In genomic region chrX:154016366-154017076, GRCh38 we compare ENCODE assay signal across 18 cellular contexts. TPM values are rescaled to one million over a fixed set of nuclear protein-coding genes. Genes with fewer than 3 reads are reported as not detected.
DNase-seq lines count a peak whose midpoint lies in the region; ATAC-seq and TF ChIP-seq lines count a peak whose summit lies in the region.
"Had no signal": no experiment of that assay in that cellular context is flagged by ENCODE, and none has a peak within 500 bp of the region (broad histone marks: within the 10 kb centered on the region; RNA-seq: fewer than 3 reads in every experiment).

No MANE protein-coding gene starts in this region.

- ATAC-seq in HG02885 (IDR thresholded peaks at IDR 0.05; ENCODE audit: poor library complexity, unreplicated experiment) (no peak), HG03039 (IDR thresholded peaks at IDR 0.05; ENCODE audit: unreplicated experiment) (no peak)
- ATAC-seq: CD8-positive, alpha-beta T cell had no signal

- no peak overlapping the region for H2BK120ac ChIP-seq in neuronal stem cell (ENCODE audit: low read depth, low read length)

- H2AFZ ChIP-seq in osteoblast (ENCODE audit: low read length) (no peak overlapping the region), neuronal stem cell (ENCODE audit: low read length) (no peak overlapping the region)

- H3K36me3 ChIP-seq in BLaER1 (peaks cover 64% of the 10 kb centered on the region), H7 (replicated peaks; ENCODE audit: control insufficient read depth, insufficient read depth, low read length) (no peaks in the 10 kb centered on the region; the same call in 1 of the 2 replicates), osteoblast (ENCODE audit: insufficient read depth, low read length) (peaks cover 37% of the 10 kb centered on the region), neuronal stem cell (replicated peaks in 1 of 2; ENCODE audit: control insufficient read depth in 2 of 2, insufficient read depth in 2 of 2, low read length in 2 of 2) (peaks cover 2 to 51% of the 10 kb centered on the region in 2 donors)
- H3K36me3 ChIP-seq: SJCRH30 had no signal

- no peak overlapping the region for H3K14ac ChIP-seq in neuronal stem cell (ENCODE audit: low read length)

- peaks cover 80% of the 10 kb centered on the region for H3K4me1 ChIP-seq in BLaER1
- H3K4me1 ChIP-seq in osteoblast (ENCODE audit: insufficient read depth, low read length): peaks cover 15% of the 10 kb centered on the region
- peaks cover 4 to 9% of the 10 kb centered on the region in 2 donors for H3K4me1 ChIP-seq in neuronal stem cell (ENCODE audit: control insufficient read depth in 2 of 2, insufficient read depth in 1 of 2, low read depth in 1 of 2, low read length in 2 of 2)
- H3K4me1 ChIP-seq: Peyer's patch had no signal

- no peak overlapping the region for H4K8ac ChIP-seq in neuronal stem cell (ENCODE audit: low read depth, low read length)

- peaks cover 69% of the 10 kb centered on the region for H3K27me3 ChIP-seq in BLaER1
- no peaks in the 10 kb centered on the region for H3K27me3 ChIP-seq in H7 (ENCODE audit: control insufficient read depth, insufficient read depth, low read length)
- H3K27me3 ChIP-seq in osteoblast (ENCODE audit: insufficient read depth, low read length): no peaks in the 10 kb centered on the region
- peaks cover 0 to 24% (median 0%) of the 10 kb centered on the region in 3 experiments for H3K27me3 ChIP-seq in neuronal stem cell (ENCODE audit: control insufficient read depth in 3 of 3, insufficient read depth in 3 of 3, low read depth in 1 of 3, low read length in 3 of 3)
- H3K27me3 ChIP-seq: Peyer's patch, SJCRH30 had no signal

- H3K4me2 ChIP-seq in BLaER1 (peak overlapping the region; percentile 85), osteoblast (ENCODE audit: insufficient read depth, low read length) (no peak overlapping the region), neuronal stem cell (ENCODE audit: insufficient read depth, low read length, poor library complexity, severe bottlenecking) (no peak overlapping the region)

- H2AK5ac ChIP-seq in neuronal stem cell (ENCODE audit: low read depth, low read length): no peak overlapping the region

- H3K27ac ChIP-seq in BLaER1 (0 out of 2 replicates have a peak overlapping the region, but pooled peaks have one; percentile 19), RWPE1 (peak overlapping the region; percentile 89), osteoblast (ENCODE audit: low read depth, low read length) (no peak overlapping the region), neuronal stem cell (replicated peaks; ENCODE audit: low read length) (no peak overlapping the region)
- H3K27ac ChIP-seq: KMS-11, Peyer's patch, SJCRH30 had no signal

- H2BK5ac ChIP-seq in neuronal stem cell (ENCODE audit: low read length): no peak overlapping the region

- TF ChIP-seq CTCF in RWPE1 (conservative IDR thresholded peaks at IDR 0.05; ENCODE audit: low read depth): no peak
- no peak for TF ChIP-seq CTCF in osteoblast (IDR thresholded peaks at IDR 0.05; ENCODE audit: extremely low read depth, low read depth, low read length)

- H2BK15ac ChIP-seq in neuronal stem cell (ENCODE audit: low read length): no peak overlapping the region

- H3K9me3 ChIP-seq in BLaER1 (no peaks in the 10 kb centered on the region), osteoblast (ENCODE audit: low read depth, low read length) (no peaks in the 10 kb centered on the region), neuronal stem cell (replicated peaks in 1 of 2; ENCODE audit: control insufficient read depth in 2 of 2, insufficient read depth in 1 of 2, low read depth in 1 of 2, low read length in 2 of 2) (no peaks in the 10 kb centered on the region)
- H3K9me3 ChIP-seq: Peyer's patch, SJCRH30 had no signal

- POLR2A ChIA-PET in RWPE1 (lab: Yijun Ruan, JAX; ENCODE audit: low non-redundant PET): no interaction called here

- CTCF ChIA-PET in RWPE1 (lab: Yijun Ruan, JAX): no interaction called here

- H3K79me2 ChIP-seq in osteoblast (ENCODE audit: insufficient read depth, low read length): peaks cover 41% of the 10 kb centered on the region

- no peak overlapping the region; the same call in 1 of the 2 replicates for H3K4me3 ChIP-seq in BLaER1
- no peak overlapping the region for H3K4me3 ChIP-seq in H7 (ENCODE audit: insufficient read depth, low read depth, low read length)
- H3K4me3 ChIP-seq in osteoblast (ENCODE audit: insufficient read depth, low read length): no peak overlapping the region
- no peak overlapping the region for H3K4me3 ChIP-seq in neuronal stem cell (ENCODE audit: low read length in 2 of 2)
- H3K4me3 ChIP-seq: Peyer's patch, SJCRH30 had no signal

- H3K9ac ChIP-seq in BLaER1 (peak overlapping the region; percentile 48), neuronal stem cell (ENCODE audit: low read depth, low read length, poor library complexity) (no peak overlapping the region)
- H3K9ac ChIP-seq: KMS-11 had no signal

- no peak overlapping the region for H4K91ac ChIP-seq in neuronal stem cell (ENCODE audit: low read depth, low read length, poor library complexity)

- DNase-seq in H7 (peak; percentile 36), RWPE1 (ENCODE audit: low spot score) (no peak), osteoblast (ENCODE audit: insufficient read length, low spot score, missing footprints) (peak; percentile 77), neuronal stem cell (ENCODE audit: low spot score) (no peak)
- DNase-seq: CD8-positive, alpha-beta T cell; DMS153; NCI-H1105 treated with DMSO at 0.1 percent for 48 hours; NCI-H2029 treated with DMSO at 0.1 percent for 48 hours; NCI-H226; NCI-H510A treated with DMSO at 0.1 percent for 48 hours; NCI-H748 treated with DMSO at 0.1 percent for 48 hours; NK-92 treated with Interleukin-12 subunit alpha and Interleukin-12 subunit beta, amount 100 ng/mL, for 24 hours; Peyer's patch; SJCRH30 had no signal

- H3K18ac ChIP-seq in neuronal stem cell (ENCODE audit: low read length): no peak overlapping the region

- no peak overlapping the region for H3K4ac ChIP-seq in neuronal stem cell (ENCODE audit: low read length)

- H3K23ac ChIP-seq in neuronal stem cell (ENCODE audit: low read depth, low read length, poor library complexity): no peak overlapping the region

- H2BK12ac ChIP-seq in neuronal stem cell (ENCODE audit: low read length): no peak overlapping the region

- H4K20me1 ChIP-seq in BLaER1 (peaks cover 86% of the 10 kb centered on the region), osteoblast (ENCODE audit: insufficient read depth, low read length) (peaks cover 5% of the 10 kb centered on the region)

- peaks cover 9% of the 10 kb centered on the region for H3K79me1 ChIP-seq in neuronal stem cell (ENCODE audit: low read depth, low read length)

- no CpG with 5 or more reads among the region's 24 CpGs for WGBS in neuronal stem cell (ENCODE audit: extremely low coverage in 2 of 2, insufficient read length in 2 of 2, insufficient replicate concordance in 1 of 2), 2 donors

RNA-seq across cellular contexts. Expression of gene IRAK1, which starts 3.2 kb away (rescaled TPM):
- 34.4 and 44.6 TPM in 2 replicates for total RNA-seq in H7 (2014; rRNA removed; shearing (Covaris generic))
- 99.5 and 100 TPM in 2 replicates for total RNA-seq in osteoblast
- 33.3 TPM for polyA plus RNA-seq in neuronal stem cell (2013, experiment 1 of 2)
- polyA plus RNA-seq in neuronal stem cell (2013, experiment 2 of 2): 32.7 TPM

RNA-seq across cellular contexts. Expression of gene TMEM187, which starts 44.0 kb away (rescaled TPM):
- 8.8 and 9.5 TPM in 2 replicates for total RNA-seq in H7 (2014; rRNA removed; shearing (Covaris generic))
- 6.9 and 8.5 TPM in 2 replicates for total RNA-seq in osteoblast
- polyA plus RNA-seq in neuronal stem cell (2013, experiment 1 of 2): 6.2 TPM
- polyA plus RNA-seq in neuronal stem cell (2013, experiment 2 of 2): 6.1 TPM

RNA-seq across cellular contexts. Expression of gene HCFC1, which starts 44.9 kb away (rescaled TPM):
- total RNA-seq in H7 (2014; rRNA removed; shearing (Covaris generic)): 64.9 and 70.0 TPM in 2 replicates
- total RNA-seq in osteoblast: 22.1 and 24.6 TPM in 2 replicates
- polyA plus RNA-seq in neuronal stem cell (2013, experiment 1 of 2): 37.0 TPM
- polyA plus RNA-seq in neuronal stem cell (2013, experiment 2 of 2): 39.4 TPM

Comparison
In these comparisons a context has a peak if more than half of its experiments do, and no peak if none do; other contexts are left out.
1. H3K27ac ChIP-seq: peak in BLaER1 (single experiment) and RWPE1 (single experiment); none in osteoblast (single experiment) and neuronal stem cell (single experiment).
2. DNase-seq: peak in H7 (single experiment) and osteoblast (single experiment); none in RWPE1 (single experiment) and neuronal stem cell (single experiment).